Comparison of ENCODE assay signal across 34 cellular contexts in the genomic region with DNA sequence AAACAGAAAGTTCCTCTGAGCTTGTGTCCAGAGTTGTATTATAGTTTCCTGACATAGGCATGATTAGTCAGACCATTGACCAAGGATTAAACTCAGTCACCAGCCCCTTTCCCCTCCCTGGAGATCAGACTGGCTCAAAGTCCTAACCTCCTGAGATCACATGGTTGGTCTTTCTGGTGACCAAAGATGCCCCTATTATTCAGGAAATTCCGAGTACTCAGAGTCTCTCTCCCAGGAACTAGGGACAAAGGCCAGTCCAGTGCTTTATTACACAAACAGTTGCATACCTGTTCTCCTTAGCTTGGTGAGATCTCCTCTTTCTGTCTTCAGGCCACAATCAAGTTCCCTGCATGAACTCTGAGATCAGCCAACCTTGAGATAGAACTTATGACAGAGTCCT. TPM values are rescaled to one million over a fixed set of nuclear protein-coding genes. Genes with fewer than 3 reads are reported as not detected.
"Had no signal": no experiment of that assay in that cellular context is flagged by ENCODE, and none has a peak within 500 bp of the region (broad histone marks: within the 10 kb centered on the region; RNA-seq: fewer than 3 reads in every experiment).

No MANE protein-coding gene starts in this region.

- H3K27me3 Mint-ChIP-seq: activated CD4-positive, alpha-beta T cell treated with anti-CD3 and anti-CD28 coated beads, Interleukin-2, amount 10 ng/mL, durations not matched to agents 7 days and 5 days; activated CD8-positive, alpha-beta memory T cell treated with anti-CD3 and anti-CD28 coated beads, Interleukin-2, amount 10 ng/mL, durations not matched to agents 7 days and 5 days had no signal

- H3K4me1 Mint-ChIP-seq: brain had no signal

- H3K9me3 Mint-ChIP-seq: activated CD4-positive, alpha-beta T cell treated with anti-CD3 and anti-CD28 coated beads, Interleukin-2, amount 10 ng/mL, durations not matched to agents 7 days and 5 days; stimulated activated naive B cell treated with anti-CD40 and anti-IgM and Interleukin-4, amounts not matched to agents 10 μg/mL and 1 μg/mL and 100 μg/mL, for 72 hours had no signal

- H3K4me3 Mint-ChIP-seq: activated CD4-positive, alpha-beta memory T cell treated with anti-CD3 and anti-CD28 coated beads, Interleukin-2, amount 10 ng/mL, durations not matched to agents 7 days and 5 days; activated CD4-positive, alpha-beta T cell treated with anti-CD3 and anti-CD28 coated beads, Interleukin-2, amount 10 ng/mL, durations not matched to agents 7 days and 5 days; activated CD8-positive, alpha-beta memory T cell treated with anti-CD3 and anti-CD28 coated beads, Interleukin-2, amount 10 ng/mL, durations not matched to agents 7 days and 5 days; brain; naive B cell; nephron progenitor cell; stimulated activated naive B cell treated with anti-CD40 and anti-IgM and Interleukin-4, amounts not matched to agents 10 μg/mL and 1 μg/mL and 100 μg/mL, for 72 hours; T-helper 17 cell had no signal

- H3K36me3 Mint-ChIP-seq: brain; stimulated activated naive B cell treated with anti-CD40 and anti-IgM and Interleukin-4, amounts not matched to agents 10 μg/mL and 1 μg/mL and 100 μg/mL, for 72 hours had no signal

- H3K4me2 ChIP-seq: smooth muscle cell had no signal

- H3K9me3 ChIP-seq: adrenal gland, ascending aorta, left lung, neutrophil, sigmoid colon, transverse colon had no signal

- ATAC-seq: activated CD4-positive, CD25-positive, alpha-beta regulatory T cell treated with anti-CD3 and anti-CD28 coated beads, Interleukin-2, amount 50 U/mL, for 24 hours; activated CD8-positive, alpha-beta memory T cell treated with anti-CD3 and anti-CD28 coated beads, Interleukin-2, amount 10 ng/mL, durations not matched to agents 7 days and 5 days; activated naive CD4-positive, alpha-beta T cell treated with anti-CD3 and anti-CD28 coated beads, Interleukin-2, amount 50 U/mL, for 72 hours; left lung; stimulated activated naive B cell treated with anti-CD40 and anti-IgM and Interleukin-4, amounts not matched to agents 10 μg/mL and 1 μg/mL and 100 μg/mL, for 72 hours; T-helper 17 cell had no signal

- H3K27ac Mint-ChIP-seq: activated CD4-positive, alpha-beta memory T cell treated with anti-CD3 and anti-CD28 coated beads, Interleukin-2, amount 10 ng/mL, durations not matched to agents 7 days and 5 days; activated CD4-positive, alpha-beta T cell treated with anti-CD3 and anti-CD28 coated beads, Interleukin-2, amount 10 ng/mL, durations not matched to agents 7 days and 5 days; activated CD8-positive, alpha-beta memory T cell treated with anti-CD3 and anti-CD28 coated beads, Interleukin-2, amount 10 ng/mL, durations not matched to agents 7 days and 5 days; activated naive CD4-positive, alpha-beta T cell treated with anti-CD3 and anti-CD28 coated beads, Interleukin-2, amount 50 U/mL, for 72 hours; brain; naive B cell; nephron progenitor cell; stimulated activated naive B cell treated with anti-CD40 and anti-IgM and Interleukin-4, amounts not matched to agents 10 μg/mL and 1 μg/mL and 100 μg/mL, for 72 hours; T-helper 17 cell had no signal

- DNase-seq: activated CD4-positive, alpha-beta memory T cell treated with anti-CD3 and anti-CD28 coated beads, Interleukin-2, amount 10 ng/mL, durations not matched to agents 7 days and 5 days; activated CD4-positive, alpha-beta T cell treated with anti-CD3 and anti-CD28 coated beads, Interleukin-2, amount 10 ng/mL, durations not matched to agents 7 days and 5 days; activated CD8-positive, alpha-beta memory T cell treated with anti-CD3 and anti-CD28 coated beads, Interleukin-2, amount 10 ng/mL, durations not matched to agents 7 days and 5 days; activated naive CD4-positive, alpha-beta T cell; activated T-cell treated with anti-CD3 and anti-CD28 coated beads, Interleukin-2, amount 50 U/mL, for 48 hours; adrenal gland; dorsolateral prefrontal cortex; effector memory CD4-positive, alpha-beta T cell; erythroblast; head of caudate nucleus; hypothalamus; left lung; naive B cell; nephron progenitor cell; sigmoid colon; stimulated activated CD4-positive, alpha-beta T cell treated with anti-CD3 and anti-CD28 coated beads, Interleukin-1b, Interleukin-23, amount 100 ng/mL, for 48 hours; stimulated activated CD4-positive, alpha-beta T cell treated with anti-CD3 and anti-CD28 coated beads, Interleukin-4, amount 100 ng/mL, for 4 hours; stimulated activated CD8-positive, alpha-beta memory T cell treated with anti-CD3 and anti-CD28 coated beads, Interleukin-4, amount 100 ng/mL, for 48 hours; stimulated activated naive B cell treated with anti-CD40 and anti-IgM and Interleukin-4, amounts not matched to agents 10 μg/mL and 1 μg/mL and 100 μg/mL, for 72 hours; T-helper 17 cell; T1000; transverse colon; WERI-Rb-1 had no signal

- H3K36me3 ChIP-seq: adrenal gland, ascending aorta, left lung, neutrophil, sigmoid colon, transverse colon, WERI-Rb-1 had no signal

- H3K4me3 ChIP-seq: adrenal gland, ascending aorta, coronary artery, dorsolateral prefrontal cortex, left lung, lung, sigmoid colon, smooth muscle cell, transverse colon had no signal

- H3K4me1 ChIP-seq: adrenal gland, ascending aorta, sigmoid colon, transverse colon had no signal

- H3K27me3 ChIP-seq: adrenal gland, ascending aorta, neutrophil, transverse colon had no signal

- H3K27ac ChIP-seq: adrenal gland, ascending aorta, coronary artery, dorsolateral prefrontal cortex, left lung, neutrophil, sigmoid colon, transverse colon, WERI-Rb-1 had no signal

RNA-seq across cellular contexts. Expression of a gene that starts 14.5 kb away (rescaled TPM):
- total RNA-seq: ascending aorta, fibroblast of villous mesenchyme, mesenteric fat pad, osteocyte, smooth muscle cell, T-helper 17 cell had no signal
- polyA plus RNA-seq: smooth muscle cell had no signal
